8 cellular contexts compared by ENCODE assay signal in genomic region chr12:104456417-104456949, GRCh38. TPM values are rescaled to one million over a fixed set of nuclear protein-coding genes. Genes with fewer than 3 reads are reported as not detected.
DNase-seq lines count a peak whose midpoint lies in the region; ATAC-seq, FAIRE-seq and TF ChIP-seq lines count a peak whose summit lies in the region.

TSS of gene CHST11 (plus strand) at chr12:104456948.

- H3K4me3 ChIP-seq in GM12865 (ENCODE audit: low read depth, low read length) (peak within 1 kb of the TSS; percentile 79), right cardiac atrium (ENCODE audit: low read length) (peak within 1 kb of the TSS; percentile 70), prostate gland (peak within 1 kb of the TSS; percentile 48 to 68)

- intact Hi-C loops in T-helper 2 cell treated with Interferon-gamma antibody and Interleukin-4, amounts not matched to agents 100 ng/mL and 5 ng/mL, for 36 hours (cut with micrococcal nuclease), result loop anchor here (2.0 to 10.0 kb wide), 12 partner anchors 74 to 876 kb away; partner anchors contain the start of genes C12orf75, EID3, NFYB and TXNRD1
- intact Hi-C loops in right cardiac atrium (cut with DNase I), result loop anchor here in 2 of 4 donors (5.0 to 10.0 kb wide), 3 partner anchors 74 to 418 kb away; no protein-coding TSS in a partner anchor
- intact Hi-C loops in prostate gland (cut with DNase I), result no loop called here

- no peak for FAIRE-seq in urothelium cell line (lab: Jason Lieb, UNC)

- ATAC-seq in HG02678 (IDR thresholded peaks at IDR 0.05; ENCODE audit: unreplicated experiment), result peak; percentile 72
- ATAC-seq in right cardiac atrium, result peak; percentile 96

- under 1% methylated on average over 47 of the region's 47 CpGs for WGBS in right cardiac atrium
- WGBS in prostate gland, result under 1% methylated on average over 41 of the region's 47 CpGs

- peak; percentile 83 for TF ChIP-seq POLR2A in prostate gland (IDR thresholded peaks at IDR 0.05)

- H3K4me1 ChIP-seq in right cardiac atrium (ENCODE audit: control insufficient read depth, insufficient read depth, low read length), result peaks cover 3% of the 10 kb centered on the region
- no peaks in the 10 kb centered on the region for H3K4me1 ChIP-seq in prostate gland (replicated peaks)

- H3K9me3 ChIP-seq in right cardiac atrium (ENCODE audit: control insufficient read depth, low read length), result no peaks in the 10 kb centered on the region
- H3K9me3 ChIP-seq in prostate gland, result no peaks in the 10 kb centered on the region

- H3K27me3 ChIP-seq in right cardiac atrium (ENCODE audit: control insufficient read depth, insufficient read depth) (no peaks in the 10 kb centered on the region), prostate gland (replicated peaks; ENCODE audit: insufficient read depth) (no peaks in the 10 kb centered on the region)

- no peaks in the 10 kb centered on the region for H3K36me3 ChIP-seq in prostate gland

- DNase-seq in GM12865 (ENCODE audit: low read depth) (peak; percentile 90), NCI-H1436 (lab: John Stamatoyannopoulos, UW) (peak; percentile 75), anterior cingulate cortex (lab: John Stamatoyannopoulos, UW) (peak in 55 of 58 donors; percentile 28 to 90 (median 74)), right cardiac atrium (peak; percentile 86 to 94 (median 93)), prostate gland (ENCODE audit: low spot score) (peak; percentile 69), urothelium cell line (ENCODE audit: low spot score) (peak; percentile 88)

- TF ChIP-seq CTCF in GM12865 (IDR thresholded peaks at IDR 0.05; ENCODE audit: insufficient read depth, low read depth, low read length, missing control alignments) (no peak), prostate gland (IDR thresholded peaks at IDR 0.05) (peak in 3 of 4 experiments; percentile 13 to 35 (median 17))

- H3K27ac ChIP-seq in right cardiac atrium (ENCODE audit: low read length), result peak within 1 kb of the TSS; percentile 46
- H3K27ac ChIP-seq in prostate gland, result peak within 1 kb of the TSS; percentile 66 to 80

RNA-seq across cellular contexts. Expression of gene CHST11, which starts in this region (rescaled TPM):
- 71.4 and 75.5 TPM in 2 replicates for total RNA-seq in T-helper 2 cell treated with Interferon-gamma antibody and Interleukin-4, amounts not matched to agents 100 ng/mL and 5 ng/mL, for 36 hours
- total RNA-seq in right cardiac atrium, result 10 to 100 TPM in 2 of 4 donors, 1 to 10 TPM in 2; 7.2 to 11.8 (median 10.5) TPM
- polyA plus RNA-seq in right cardiac atrium, result 3.1 TPM
- total RNA-seq in prostate gland, result 10 to 100 TPM; 10.4 to 25.4 TPM

Comparison
In these comparisons a context has a peak if more than half of its experiments do, and no peak if none do; other contexts are left out.
1. Peak in every context shown above with its lines: DNase-seq, ATAC-seq, H3K4me3 ChIP-seq and H3K27ac ChIP-seq.